In genomic region chr11:94767701-94768601, GRCh38 we compare ENCODE assay signal across 1 cellular context.
TF ChIP-seq lines count a peak whose summit lies in the region.

AMOTL1 (plus strand) TSS chr11:94768356; CDS start chr11:94768512, 156 bp downstream.

TF ChIP-seq in SK-N-SH, 30 proteins besides CTCF, POLR2A, EP300 and RAD21:
- 0 out of 2 replicates have a peak, but pooled peaks have one; percentile 19 for TF ChIP-seq GABPA (IDR thresholded peaks at IDR 0.05; ENCODE audit: low read depth)
- TF ChIP-seq ELF1 (IDR thresholded peaks at IDR 0.05) = no peak
- TF ChIP-seq FOXJ3 (CRISPR knock-in tag; IDR thresholded peaks at IDR 0.05) = no peak
- TF ChIP-seq, protein P1, sequence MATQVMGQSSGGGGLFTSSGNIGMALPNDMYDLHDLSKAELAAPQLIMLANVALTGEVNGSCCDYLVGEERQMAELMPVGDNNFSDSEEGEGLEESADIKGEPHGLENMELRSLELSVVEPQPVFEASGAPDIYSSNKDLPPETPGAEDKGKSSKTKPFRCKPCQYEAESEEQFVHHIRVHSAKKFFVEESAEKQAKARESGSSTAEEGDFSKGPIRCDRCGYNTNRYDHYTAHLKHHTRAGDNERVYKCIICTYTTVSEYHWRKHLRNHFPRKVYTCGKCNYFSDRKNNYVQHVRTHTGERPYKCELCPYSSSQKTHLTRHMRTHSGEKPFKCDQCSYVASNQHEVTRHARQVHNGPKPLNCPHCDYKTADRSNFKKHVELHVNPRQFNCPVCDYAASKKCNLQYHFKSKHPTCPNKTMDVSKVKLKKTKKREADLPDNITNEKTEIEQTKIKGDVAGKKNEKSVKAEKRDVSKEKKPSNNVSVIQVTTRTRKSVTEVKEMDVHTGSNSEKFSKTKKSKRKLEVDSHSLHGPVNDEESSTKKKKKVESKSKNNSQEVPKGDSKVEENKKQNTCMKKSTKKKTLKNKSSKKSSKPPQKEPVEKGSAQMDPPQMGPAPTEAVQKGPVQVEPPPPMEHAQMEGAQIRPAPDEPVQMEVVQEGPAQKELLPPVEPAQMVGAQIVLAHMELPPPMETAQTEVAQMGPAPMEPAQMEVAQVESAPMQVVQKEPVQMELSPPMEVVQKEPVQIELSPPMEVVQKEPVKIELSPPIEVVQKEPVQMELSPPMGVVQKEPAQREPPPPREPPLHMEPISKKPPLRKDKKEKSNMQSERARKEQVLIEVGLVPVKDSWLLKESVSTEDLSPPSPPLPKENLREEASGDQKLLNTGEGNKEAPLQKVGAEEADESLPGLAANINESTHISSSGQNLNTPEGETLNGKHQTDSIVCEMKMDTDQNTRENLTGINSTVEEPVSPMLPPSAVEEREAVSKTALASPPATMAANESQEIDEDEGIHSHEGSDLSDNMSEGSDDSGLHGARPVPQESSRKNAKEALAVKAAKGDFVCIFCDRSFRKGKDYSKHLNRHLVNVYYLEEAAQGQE (IDR thresholded peaks at IDR 0.05; ENCODE audit: low read depth, low read length) = peak; percentile 19; the same call in 1 of the 2 replicates
- TF ChIP-seq NFIC (IDR thresholded peaks at IDR 0.05; ENCODE audit: borderline replicate concordance) = peak; percentile 36; the same call in 1 of the 2 replicates
- no peak for TF ChIP-seq RXRA (IDR thresholded peaks at IDR 0.05; ENCODE audit: borderline replicate concordance, low read depth)
- TF ChIP-seq CHD2 (IDR thresholded peaks at IDR 0.05; ENCODE audit: low read length, partially characterized antibody) = peak; percentile 77
- 0 out of 2 replicates have a peak, but pooled peaks have one; percentile 45 for TF ChIP-seq YY1 (IDR thresholded peaks at IDR 0.05; ENCODE audit: low read depth)
- TF ChIP-seq USF2 (IDR thresholded peaks at IDR 0.05; ENCODE audit: borderline replicate concordance, low read depth, low read length) = no peak
- no peak for TF ChIP-seq EZH2phosphoT487 (IDR thresholded peaks at IDR 0.05; ENCODE audit: borderline replicate concordance, low read depth)
- no peak for TF ChIP-seq MEF2A (IDR thresholded peaks at IDR 0.05; ENCODE audit: borderline replicate concordance, low read depth)
- TF ChIP-seq FOXM1 (IDR thresholded peaks at IDR 0.05; ENCODE audit: low read depth) = no peak
- TF ChIP-seq NRF1 (IDR thresholded peaks at IDR 0.05; ENCODE audit: low read depth, low read length) = no peak
- TF ChIP-seq PBX3 (IDR thresholded peaks at IDR 0.05) = peak; percentile 81
- TF ChIP-seq POLR2AphosphoS5 (IDR thresholded peaks at IDR 0.05; ENCODE audit: low read depth, low read length) = peak; percentile 56
- peak; percentile 17; the same call in 1 of the 2 replicates for TF ChIP-seq JUND (IDR thresholded peaks at IDR 0.05)
- TF ChIP-seq TAF1 (IDR thresholded peaks at IDR 0.05; ENCODE audit: borderline replicate concordance, low read depth, low read length) = peak; percentile 62; the same call in 1 of the 2 replicates
- TF ChIP-seq MAX (IDR thresholded peaks at IDR 0.05; ENCODE audit: low read depth) = peak; percentile 74
- peak; percentile 81 for TF ChIP-seq GATA2 (CRISPR knock-in tag; IDR thresholded peaks at IDR 0.05)
- TF ChIP-seq TEAD4 (IDR thresholded peaks at IDR 0.05; ENCODE audit: borderline replicate concordance, insufficient read depth) = no peak; the same call in 1 of the 2 replicates
- no peak for TF ChIP-seq IRF3 (IDR thresholded peaks at IDR 0.05; ENCODE audit: low read depth, low read length)
- peak; percentile 74 for TF ChIP-seq TCF12 (IDR thresholded peaks at IDR 0.05)
- TF ChIP-seq RCOR1 (IDR thresholded peaks at IDR 0.05; ENCODE audit: low read length) = peak; percentile 65
- no peak for TF ChIP-seq USF1 (IDR thresholded peaks at IDR 0.05; ENCODE audit: borderline replicate concordance, low read depth)
- peak; percentile 83; the same call in 1 of the 2 replicates for TF ChIP-seq SIN3A (IDR thresholded peaks at IDR 0.05; ENCODE audit: borderline replicate concordance, low read depth, low read length)
- TF ChIP-seq RFX5 (IDR thresholded peaks at IDR 0.05; ENCODE audit: low read length) = no peak
- TF ChIP-seq, protein P2, sequence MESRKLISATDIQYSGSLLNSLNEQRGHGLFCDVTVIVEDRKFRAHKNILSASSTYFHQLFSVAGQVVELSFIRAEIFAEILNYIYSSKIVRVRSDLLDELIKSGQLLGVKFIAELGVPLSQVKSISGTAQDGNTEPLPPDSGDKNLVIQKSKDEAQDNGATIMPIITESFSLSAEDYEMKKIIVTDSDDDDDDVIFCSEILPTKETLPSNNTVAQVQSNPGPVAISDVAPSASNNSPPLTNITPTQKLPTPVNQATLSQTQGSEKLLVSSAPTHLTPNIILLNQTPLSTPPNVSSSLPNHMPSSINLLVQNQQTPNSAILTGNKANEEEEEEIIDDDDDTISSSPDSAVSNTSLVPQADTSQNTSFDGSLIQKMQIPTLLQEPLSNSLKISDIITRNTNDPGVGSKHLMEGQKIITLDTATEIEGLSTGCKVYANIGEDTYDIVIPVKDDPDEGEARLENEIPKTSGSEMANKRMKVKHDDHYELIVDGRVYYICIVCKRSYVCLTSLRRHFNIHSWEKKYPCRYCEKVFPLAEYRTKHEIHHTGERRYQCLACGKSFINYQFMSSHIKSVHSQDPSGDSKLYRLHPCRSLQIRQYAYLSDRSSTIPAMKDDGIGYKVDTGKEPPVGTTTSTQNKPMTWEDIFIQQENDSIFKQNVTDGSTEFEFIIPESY (IDR thresholded peaks at IDR 0.05; ENCODE audit: borderline replicate concordance, low read depth) = no peak
- peak; percentile 81 for TF ChIP-seq MXI1 (IDR thresholded peaks at IDR 0.05; ENCODE audit: low read depth, low read length)
- peak; percentile 2; the same call in 1 of the 2 replicates for TF ChIP-seq FOSL2 (IDR thresholded peaks at IDR 0.05; ENCODE audit: borderline replicate concordance, low read depth)
- TF ChIP-seq SMC3 (IDR thresholded peaks at IDR 0.05; ENCODE audit: low read depth, low read length) = peak; percentile 26; the same call in 1 of the 2 replicates
